Comparison of ENCODE assay signal across 20 cellular contexts in genomic region chr2:160737247-160737646, GRCh38.
"Had no signal": no experiment of that assay in that cellular context is flagged by ENCODE, and none has a peak within 500 bp of the region (broad histone marks: within the 10 kb centered on the region; RNA-seq: fewer than 3 reads in every experiment).

No MANE protein-coding gene starts in this region.

- H3K4me3 ChIP-seq: ascending aorta, dorsolateral prefrontal cortex, lung, tibial artery had no signal

- H3K27ac ChIP-seq: ascending aorta, dorsolateral prefrontal cortex, foreskin keratinocyte, tibial artery had no signal

- H3K9me3 Mint-ChIP-seq: activated CD4-positive, alpha-beta T cell treated with anti-CD3 and anti-CD28 coated beads, Interleukin-2, amount 10 ng/mL, durations not matched to agents 7 days and 5 days; activated naive CD4-positive, alpha-beta T cell treated with anti-CD3 and anti-CD28 coated beads, Interleukin-2, amount 50 U/mL, for 24 hours; endodermal cell had no signal

- H3K4me3 Mint-ChIP-seq: activated CD4-positive, alpha-beta T cell treated with anti-CD3 and anti-CD28 coated beads, Interleukin-2, amount 10 ng/mL, durations not matched to agents 7 days and 5 days; activated naive CD4-positive, alpha-beta T cell treated with anti-CD3 and anti-CD28 coated beads, Interleukin-2, amount 50 U/mL, for 24 hours; endodermal cell; naive B cell had no signal

- H3K9me3 ChIP-seq: ascending aorta, tibial artery had no signal

- H3K27me3 Mint-ChIP-seq: activated CD4-positive, alpha-beta T cell treated with anti-CD3 and anti-CD28 coated beads, Interleukin-2, amount 10 ng/mL, durations not matched to agents 7 days and 5 days; activated naive CD4-positive, alpha-beta T cell treated with anti-CD3 and anti-CD28 coated beads, Interleukin-2, amount 50 U/mL, for 24 hours had no signal

- H3K4me1 Mint-ChIP-seq: activated CD4-positive, alpha-beta T cell treated with anti-CD3 and anti-CD28 coated beads, Interleukin-2, amount 10 ng/mL, durations not matched to agents 7 days and 5 days; activated naive CD4-positive, alpha-beta T cell treated with anti-CD3 and anti-CD28 coated beads, Interleukin-2, amount 50 U/mL, for 24 hours; naive B cell had no signal

- H3K36me3 ChIP-seq: ascending aorta, tibial artery had no signal

- H3K27ac Mint-ChIP-seq: activated CD4-positive, alpha-beta T cell treated with anti-CD3 and anti-CD28 coated beads, Interleukin-2, amount 10 ng/mL, durations not matched to agents 7 days and 5 days; activated naive CD4-positive, alpha-beta T cell treated with anti-CD3 and anti-CD28 coated beads, Interleukin-2, amount 50 U/mL, for 24 hours; endodermal cell; naive B cell had no signal

- H3K4me1 ChIP-seq: ascending aorta, foreskin keratinocyte, tibial artery had no signal

- H3K36me3 Mint-ChIP-seq: activated naive CD4-positive, alpha-beta T cell treated with anti-CD3 and anti-CD28 coated beads, Interleukin-2, amount 50 U/mL, for 24 hours; naive B cell had no signal

- H3K27me3 ChIP-seq: ascending aorta, foreskin keratinocyte, tibial artery had no signal

- ATAC-seq: foreskin keratinocyte; left lobe of liver; stimulated activated naive CD8-positive, alpha-beta T cell treated with anti-CD3 and anti-CD28 coated beads, Interleukin-15, Interleukin-2, amounts not matched to agents 100 U/mL and 50 U/mL, for 24 hours had no signal

- DNase-seq: activated CD4-positive, alpha-beta T cell treated with anti-CD3 and anti-CD28 coated beads, Interleukin-2, amount 10 ng/mL, durations not matched to agents 7 days and 5 days; activated CD8-positive, alpha-beta memory T cell treated with anti-CD3 and anti-CD28 coated beads, Interleukin-2, amount 50 U/mL, for 4 hours; activated effector memory CD4-positive, alpha-beta T cell treated with Interleukin-2 at 50 U/mL for 16 hours; activated T-cell treated with anti-CD3 and anti-CD28 coated beads, Interleukin-2, amount 50 U/mL, for 48 hours; dorsolateral prefrontal cortex; endodermal cell; foreskin keratinocyte; glutamatergic neuron; hypothalamus; naive B cell; posterior cingulate gyrus; stimulated activated naive CD8-positive, alpha-beta T cell treated with anti-CD3 and anti-CD28 coated beads, Interleukin-15, Interleukin-2, amounts not matched to agents 100 U/mL and 50 U/mL, for 24 hours; substantia nigra; T-helper 1 cell; T-helper 9 cell; tibial artery had no signal
